Comparison of ENCODE assay signal across 1 cellular context in the genomic region with DNA sequence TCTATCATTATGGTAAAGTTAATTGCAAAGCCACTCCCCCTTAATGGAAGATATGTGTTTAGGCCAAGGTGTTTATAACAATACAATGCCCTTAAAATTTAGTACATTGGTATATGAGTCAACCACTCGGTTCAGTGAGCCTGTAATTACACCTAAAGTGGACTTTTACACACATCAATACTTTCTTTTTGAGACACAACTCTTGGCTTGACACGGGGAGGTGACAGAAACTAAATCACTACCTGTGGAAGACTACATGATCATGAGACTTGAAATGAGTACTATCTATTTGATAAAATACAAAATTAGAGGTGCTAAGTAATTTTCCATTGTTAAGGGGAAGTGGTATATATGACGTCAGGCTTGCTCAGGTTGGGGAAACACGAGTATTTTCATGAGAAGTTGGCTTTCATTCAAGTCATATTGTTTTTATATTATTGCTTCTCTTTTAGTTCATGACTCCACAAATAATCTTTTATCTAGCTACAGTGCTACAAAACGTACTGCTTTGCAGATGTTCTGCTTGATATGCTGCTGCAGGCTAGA.
A peak's percentile ranks its signal among the peaks of the same experiment; 100 is the strongest.
TF ChIP-seq lines count a peak whose summit lies in the region.

No MANE protein-coding gene starts in this region.

TF ChIP-seq in GM12878, 131 proteins besides CTCF, POLR2A, EP300 and RAD21 (continued from another document):
- TF ChIP-seq SPI1 (IDR thresholded peaks at IDR 0.05; ENCODE audit: borderline replicate concordance, insufficient read depth, low read depth, low read length) (peak; percentile 50; the same call in 1 of the 2 replicates), CHD1 (IDR thresholded peaks at IDR 0.05; ENCODE audit: low read depth, low read length) (no peak), SIX5 (IDR thresholded peaks at IDR 0.05; ENCODE audit: low read depth, low read length, severe bottlenecking) (no peak), ASH2L (IDR thresholded peaks at IDR 0.05; ENCODE audit: borderline replicate concordance, low read depth) (no peak), HCFC1 (IDR thresholded peaks at IDR 0.05; ENCODE audit: low read length) (no peak), IRF4 (IDR thresholded peaks at IDR 0.05; ENCODE audit: low read depth, low read length) (no peak), BHLHE40 (IDR thresholded peaks at IDR 0.05; ENCODE audit: borderline replicate concordance in 1 of 2, low read depth in 2 of 2, low read length in 1 of 2) (peak in 1 of 2 experiments; percentile 18; a peak in 1 of 4 replicates), RCOR1 (conservative IDR thresholded peaks at IDR 0.05; ENCODE audit: low read depth, low read length) (no peak), BMI1 (IDR thresholded peaks at IDR 0.05; ENCODE audit: borderline replicate concordance) (peak; percentile 46; the same call in 1 of the 2 replicates), SUPT20H (IDR thresholded peaks at IDR 0.05; ENCODE audit: borderline replicate concordance, control insufficient read depth, low read depth, low read length) (no peak), RFX5 (IDR thresholded peaks at IDR 0.05; ENCODE audit: low read depth, low read length) (no peak), NBN (IDR thresholded peaks at IDR 0.05) (no peak)
- TF ChIP-seq, protein P1, sequence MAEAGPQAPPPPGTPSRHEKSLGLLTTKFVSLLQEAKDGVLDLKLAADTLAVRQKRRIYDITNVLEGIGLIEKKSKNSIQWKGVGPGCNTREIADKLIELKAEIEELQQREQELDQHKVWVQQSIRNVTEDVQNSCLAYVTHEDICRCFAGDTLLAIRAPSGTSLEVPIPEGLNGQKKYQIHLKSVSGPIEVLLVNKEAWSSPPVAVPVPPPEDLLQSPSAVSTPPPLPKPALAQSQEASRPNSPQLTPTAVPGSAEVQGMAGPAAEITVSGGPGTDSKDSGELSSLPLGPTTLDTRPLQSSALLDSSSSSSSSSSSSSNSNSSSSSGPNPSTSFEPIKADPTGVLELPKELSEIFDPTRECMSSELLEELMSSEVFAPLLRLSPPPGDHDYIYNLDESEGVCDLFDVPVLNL (IDR thresholded peaks at IDR 0.05; ENCODE audit: low read depth, low read length): no peak
- TF ChIP-seq, protein P2, sequence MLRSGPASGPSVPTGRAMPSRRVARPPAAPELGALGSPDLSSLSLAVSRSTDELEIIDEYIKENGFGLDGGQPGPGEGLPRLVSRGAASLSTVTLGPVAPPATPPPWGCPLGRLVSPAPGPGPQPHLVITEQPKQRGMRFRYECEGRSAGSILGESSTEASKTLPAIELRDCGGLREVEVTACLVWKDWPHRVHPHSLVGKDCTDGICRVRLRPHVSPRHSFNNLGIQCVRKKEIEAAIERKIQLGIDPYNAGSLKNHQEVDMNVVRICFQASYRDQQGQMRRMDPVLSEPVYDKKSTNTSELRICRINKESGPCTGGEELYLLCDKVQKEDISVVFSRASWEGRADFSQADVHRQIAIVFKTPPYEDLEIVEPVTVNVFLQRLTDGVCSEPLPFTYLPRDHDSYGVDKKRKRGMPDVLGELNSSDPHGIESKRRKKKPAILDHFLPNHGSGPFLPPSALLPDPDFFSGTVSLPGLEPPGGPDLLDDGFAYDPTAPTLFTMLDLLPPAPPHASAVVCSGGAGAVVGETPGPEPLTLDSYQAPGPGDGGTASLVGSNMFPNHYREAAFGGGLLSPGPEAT (IDR thresholded peaks at IDR 0.05; ENCODE audit: low read depth): no peak
TF ChIP-seq in GM12878: peak in this region for 8.
